In the genomic region with DNA sequence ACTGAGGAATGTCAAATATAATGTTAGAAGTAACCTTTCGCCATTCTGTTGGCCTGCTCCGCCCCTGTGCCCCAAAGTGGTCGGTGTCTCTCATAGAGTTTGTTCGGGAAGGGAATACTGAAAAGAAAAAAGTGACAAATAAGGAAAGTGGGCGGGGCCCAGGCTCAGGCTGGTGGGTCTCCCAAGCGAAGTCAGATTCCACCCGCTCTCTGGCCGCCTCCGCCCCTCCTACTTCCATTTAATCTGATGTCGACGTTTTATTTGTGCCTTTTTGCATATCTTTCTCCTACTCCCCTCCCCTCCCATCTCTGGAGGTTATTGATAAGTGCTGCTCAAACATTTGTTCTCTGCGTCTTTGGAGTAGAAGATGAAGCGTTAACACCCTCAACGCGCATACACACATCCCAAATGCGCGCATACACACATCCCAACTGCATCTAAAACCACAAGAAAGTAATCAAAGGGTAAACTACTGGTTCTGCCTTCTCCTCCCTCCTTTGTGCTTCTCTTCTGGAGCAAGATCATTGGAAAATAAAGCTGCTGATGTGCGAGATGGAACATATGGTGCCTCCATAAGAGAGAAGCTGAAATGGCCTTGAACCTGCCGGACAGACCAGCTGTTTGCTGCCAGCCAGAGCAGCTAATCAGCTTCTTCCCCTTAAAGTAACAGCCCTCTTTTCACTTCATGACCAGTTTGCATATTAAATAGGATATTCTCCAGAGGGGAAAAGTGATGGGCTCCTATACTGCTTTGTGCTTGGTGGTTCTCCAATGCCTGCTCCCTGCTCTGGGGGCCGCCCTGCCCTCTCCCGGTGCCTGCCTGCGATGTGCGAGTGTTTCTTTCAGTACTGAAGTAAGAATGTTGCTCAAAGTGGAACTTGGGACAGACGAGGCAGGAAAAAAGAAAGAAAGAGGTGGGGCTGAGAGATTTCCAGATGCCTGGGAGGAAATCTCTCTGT, we compare ENCODE assay signal across 8 cellular contexts. TPM values are rescaled to one million over a fixed set of nuclear protein-coding genes. Genes with fewer than 3 reads are reported as not detected.
DNase-seq lines count a peak whose midpoint lies in the region; ATAC-seq and TF ChIP-seq lines count a peak whose summit lies in the region.

No MANE protein-coding gene starts in this region.

- no peak for TF ChIP-seq RAD21 in liver (IDR thresholded peaks at IDR 0.05)

- no peaks in the 10 kb centered on the region for H3K79me2 ChIP-seq in OCI-LY1 (ENCODE audit: insufficient read depth, low read length)

- WGBS in liver: 14% methylated on average over 24 of the region's 24 CpGs
- 0 to 35% (median 6%) methylated on average over 22 to 24 of the region's 24 CpGs for WGBS in stomach, 5 donors

- H3K9me3 ChIP-seq in ES-I3 (ENCODE audit: control insufficient read depth, insufficient read depth, low read length): no peaks in the 10 kb centered on the region
- H3K9me3 ChIP-seq in OCI-LY1 (ENCODE audit: low read length): no peaks in the 10 kb centered on the region
- H3K9me3 ChIP-seq in colonic mucosa: no peaks in the 10 kb centered on the region
- H3K9me3 ChIP-seq in liver (ENCODE audit: control insufficient read depth in 4 of 4, low read length in 3 of 4): no peaks in the 10 kb centered on the region
- H3K9me3 ChIP-seq in stomach: peaks cover 0 to 5% (median 0%) of the 10 kb centered on the region in 4 donors

- POLR2A ChIA-PET in HEK293T (lab: Yijun Ruan, JAX): no interaction called here

- H3K27me3 ChIP-seq in OCI-LY1 (ENCODE audit: insufficient read depth, low read length) (no peaks in the 10 kb centered on the region), colonic mucosa (peaks cover 27% of the 10 kb centered on the region), liver (ENCODE audit: control insufficient read depth in 4 of 4, insufficient read depth in 4 of 4, low read length in 3 of 4) (no peaks in the 10 kb centered on the region), stomach (peaks cover 0 to 26% (median 22%) of the 10 kb centered on the region in 3 donors)

- H3K4me3 ChIP-seq in OCI-LY1 (ENCODE audit: low read depth, low read length, poor library complexity, severe bottlenecking) (no peak overlapping the region), colonic mucosa (peak overlapping the region; percentile 44), liver (ENCODE audit: low read depth in 1 of 3, low read length in 3 of 3) (peak overlapping the region in 2 of 3 donors; percentile 59 to 68), stomach (peak overlapping the region; percentile 55 to 67 (median 62))

- H3F3A ChIP-seq in OCI-LY1 (ENCODE audit: insufficient read depth, low read length): no peaks in the 10 kb centered on the region

- H3K27ac ChIP-seq in OCI-LY1 (ENCODE audit: low read depth, low read length, poor library complexity, severe bottlenecking): no peak overlapping the region
- peak overlapping the region; percentile 67 for H3K27ac ChIP-seq in colonic mucosa
- H3K27ac ChIP-seq in liver (ENCODE audit: low read depth in 1 of 2, low read length in 2 of 2): peak overlapping the region; percentile 78 to 82
- peak overlapping the region; percentile 60 to 87 (median 85) for H3K27ac ChIP-seq in stomach

- H3K4me2 ChIP-seq in OCI-LY1 (ENCODE audit: low read length): peak overlapping the region; percentile 12; the same call in 1 of the 2 replicates

- CTCF ChIA-PET in HEK293T (lab: Yijun Ruan, JAX): interaction anchor here (0.6 to 1.1 kb wide), 2 partner anchors 407 to 715 kb away, joined by 3 to 5 read pairs; no protein-coding TSS in a partner anchor

- H3K4me1 ChIP-seq in ES-I3 (ENCODE audit: insufficient read depth, low read length) (no peaks in the 10 kb centered on the region; the same call in 1 of the 2 replicates), OCI-LY1 (ENCODE audit: insufficient read depth, low read length, severe bottlenecking) (no peaks in the 10 kb centered on the region), colonic mucosa (no peaks in the 10 kb centered on the region), liver (ENCODE audit: control insufficient read depth in 4 of 4, insufficient read depth in 4 of 4, low read length in 3 of 4) (peaks cover 5 to 26% (median 16%) of the 10 kb centered on the region in 4 donors), stomach (peaks cover 0 to 42% (median 21%) of the 10 kb centered on the region in 4 donors)

- no peaks in the 10 kb centered on the region for H4K20me1 ChIP-seq in OCI-LY1 (ENCODE audit: insufficient read depth, low read length)

- DNase-seq in colonic mucosa: peak; percentile 50
- no peak for DNase-seq in stomach
- DNase-seq in dedifferentiated amniotic fluid mesenchymal stem cell (ENCODE audit: extremely low spot score): no peak
- DNase-seq in HEK293T (ENCODE audit: extremely low spot score): no peak

- no peak for TF ChIP-seq POLR2A in stomach (IDR thresholded peaks at IDR 0.05)

- H3K9ac ChIP-seq in ES-I3 (ENCODE audit: low read depth, low read length): peak overlapping the region; percentile 78; the same call in 1 of the 2 replicates
- H3K9ac ChIP-seq in OCI-LY1 (ENCODE audit: low read length): no peak overlapping the region
- peak overlapping the region; percentile 17 to 40 for H3K9ac ChIP-seq in colonic mucosa (ENCODE audit: low read depth in 2 of 2, low read length in 2 of 2)
- H3K9ac ChIP-seq in liver (ENCODE audit: low read depth in 1 of 2, low read length in 2 of 2): peak overlapping the region in 1 of 2 donors; percentile 14

- TF ChIP-seq EP300 in stomach (IDR thresholded peaks at IDR 0.05): no peak

- intact Hi-C loops in colonic mucosa (cut with DNase I) (no loop called here), stomach (cut with DNase I; ENCODE audit: low total_unique reads) (no loop called here)

- no peaks in the 10 kb centered on the region for H3K36me3 ChIP-seq in ES-I3 (ENCODE audit: insufficient read depth, low read length)
- no peaks in the 10 kb centered on the region for H3K36me3 ChIP-seq in OCI-LY1 (ENCODE audit: insufficient read depth, low read length)
- H3K36me3 ChIP-seq in colonic mucosa: no peaks in the 10 kb centered on the region
- H3K36me3 ChIP-seq in liver (ENCODE audit: control insufficient read depth in 4 of 4, insufficient read depth in 3 of 4, low read depth in 1 of 4, low read length in 3 of 4): no peaks in the 10 kb centered on the region
- no peaks in the 10 kb centered on the region for H3K36me3 ChIP-seq in stomach

- ATAC-seq in GM18867 (IDR thresholded peaks at IDR 0.05; ENCODE audit: unreplicated experiment): no peak

- no peak overlapping the region for H2AFZ ChIP-seq in OCI-LY1 (ENCODE audit: low read length)

- no peak for TF ChIP-seq CTCF in OCI-LY1 (IDR thresholded peaks at IDR 0.05; ENCODE audit: low read length)
- TF ChIP-seq CTCF in colonic mucosa (IDR thresholded peaks at IDR 0.05): no peak
- TF ChIP-seq CTCF in liver (IDR thresholded peaks at IDR 0.05; ENCODE audit: low read depth, low read length, missing input control): no peak
- TF ChIP-seq CTCF in stomach (IDR thresholded peaks at IDR 0.05): no peak

- no peaks in the 10 kb centered on the region for H3K9me2 ChIP-seq in OCI-LY1 (ENCODE audit: low read depth, low read length)

TF ChIP-seq in liver, 16 proteins besides CTCF, POLR2A, EP300 and RAD21:
- TF ChIP-seq FOXA1 (IDR thresholded peaks at IDR 0.05) (no peak), RXRA (IDR thresholded peaks at IDR 0.05) (peak in 1 of 2 donors; percentile 18)

TF ChIP-seq in HEK293T, 16 proteins besides CTCF, POLR2A, EP300 and RAD21:
- no peak for TF ChIP-seq ELF4 (IDR thresholded peaks at IDR 0.05)
- TF ChIP-seq L3MBTL2 (conservative IDR thresholded peaks at IDR 0.05): no peak
- TF ChIP-seq ARNT (IDR thresholded peaks at IDR 0.05): no peak
- TF ChIP-seq SP1 (IDR thresholded peaks at IDR 0.05): no peak
- no peak for TF ChIP-seq FOXM1 (IDR thresholded peaks at IDR 0.05; ENCODE audit: borderline replicate concordance)
- no peak for TF ChIP-seq FOXK2 (IDR thresholded peaks at IDR 0.05)
- TF ChIP-seq, protein P1, sequence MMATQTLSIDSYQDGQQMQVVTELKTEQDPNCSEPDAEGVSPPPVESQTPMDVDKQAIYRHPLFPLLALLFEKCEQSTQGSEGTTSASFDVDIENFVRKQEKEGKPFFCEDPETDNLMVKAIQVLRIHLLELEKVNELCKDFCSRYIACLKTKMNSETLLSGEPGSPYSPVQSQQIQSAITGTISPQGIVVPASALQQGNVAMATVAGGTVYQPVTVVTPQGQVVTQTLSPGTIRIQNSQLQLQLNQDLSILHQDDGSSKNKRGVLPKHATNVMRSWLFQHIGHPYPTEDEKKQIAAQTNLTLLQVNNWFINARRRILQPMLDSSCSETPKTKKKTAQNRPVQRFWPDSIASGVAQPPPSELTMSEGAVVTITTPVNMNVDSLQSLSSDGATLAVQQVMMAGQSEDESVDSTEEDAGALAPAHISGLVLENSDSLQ (IDR thresholded peaks at IDR 0.05): no peak

RNA-seq across cellular contexts. Expression of a gene that starts 3.1 kb away (rescaled TPM):
- total RNA-seq in colonic mucosa (under 1 TPM; 0.49 to 0.93 TPM), liver (under 1 TPM; 0.59 to 0.89 TPM), stomach (1 to 10 TPM in 3 of 5 donors, under 1 TPM in 1, not detected in 1; 0.73 to 6.4 (median 1.5) TPM)
- polyA plus RNA-seq in liver (1 to 10 TPM in 1 of 2 donors, under 1 TPM in 1; 0.64 to 1.1 TPM), stomach (1 to 10 TPM; 1.1 to 1.8 (median 1.7) TPM)
